ENCODE assay signal across 18 cellular contexts in the genomic region with DNA sequence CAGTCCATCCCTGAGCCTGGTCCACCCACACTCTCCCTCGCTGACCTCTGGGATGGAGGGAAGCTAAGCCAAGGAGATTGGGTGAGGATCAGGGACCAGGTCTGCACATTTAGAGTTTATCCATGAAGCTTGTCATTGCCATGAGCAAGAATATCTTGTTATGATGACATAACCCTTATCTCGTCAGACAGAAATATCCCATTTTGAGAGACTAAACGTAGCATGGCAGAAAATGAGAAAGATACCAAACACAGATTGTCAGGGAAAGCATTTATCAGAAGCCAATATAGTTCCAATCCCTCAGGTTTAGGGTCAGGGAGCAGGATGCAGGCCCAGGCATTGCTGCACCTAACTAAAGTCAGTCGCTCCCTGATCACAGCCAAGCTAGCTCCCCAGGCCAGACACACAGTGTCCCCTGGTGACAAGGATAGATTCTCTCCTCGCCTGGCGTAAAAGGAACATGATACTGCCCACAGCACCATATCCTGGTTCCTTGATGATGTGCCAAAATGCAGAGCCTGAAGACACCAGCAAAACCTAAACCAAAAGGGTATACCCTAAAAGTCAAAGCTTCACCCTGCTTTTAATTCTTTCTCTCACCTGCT.
A peak's percentile ranks its signal among the peaks of the same experiment; 100 is the strongest.
DNase-seq lines count a peak whose midpoint lies in the region; ATAC-seq and TF ChIP-seq lines count a peak whose summit lies in the region.
"Had no signal": no experiment of that assay in that cellular context is flagged by ENCODE, and none has a peak within 500 bp of the region (broad histone marks: within the 10 kb centered on the region; RNA-seq: fewer than 3 reads in every experiment).

No MANE protein-coding gene starts in this region.

- peak; percentile 39 for TF ChIP-seq CTCF in Loucy (conservative IDR thresholded peaks at IDR 0.05; ENCODE audit: low read length)
- peak; percentile 49 for TF ChIP-seq CTCF in neural cell (IDR thresholded peaks at IDR 0.05; ENCODE audit: poor library complexity, severe bottlenecking)

- H3K27ac ChIP-seq in neural cell (ENCODE audit: low read length): no peak overlapping the region
- H3K27ac ChIP-seq: HL-60 had no signal

- H3F3A ChIP-seq in Loucy (ENCODE audit: low read depth): no peaks in the 10 kb centered on the region
- no peaks in the 10 kb centered on the region for H3F3A ChIP-seq in neural cell (ENCODE audit: insufficient read depth, low read length, poor library complexity, severe bottlenecking)

- intact Hi-C loops in Right ventricle myocardium inferior (cut with DNase I): no loop called here

- no peak overlapping the region for H3K4me3 Mint-ChIP-seq in activated naive CD8-positive, alpha-beta T cell treated with anti-CD3 and anti-CD28 coated beads for 36 hours
- H3K4me3 Mint-ChIP-seq: activated naive CD4-positive, alpha-beta T cell treated with anti-CD3 and anti-CD28 coated beads, Interleukin-2, amount 50 U/mL, for 24 hours had no signal

- H3K36me3 ChIP-seq in Loucy (ENCODE audit: insufficient read depth, low read length) (no peaks in the 10 kb centered on the region), neural cell (ENCODE audit: insufficient read depth, low read length) (no peaks in the 10 kb centered on the region)

- H3K36me3 Mint-ChIP-seq in activated naive CD8-positive, alpha-beta T cell treated with anti-CD3 and anti-CD28 coated beads for 36 hours: no peaks in the 10 kb centered on the region
- H3K36me3 Mint-ChIP-seq: activated naive CD4-positive, alpha-beta T cell treated with anti-CD3 and anti-CD28 coated beads, Interleukin-2, amount 50 U/mL, for 24 hours had no signal

- no peak for TF ChIP-seq EP300 in neural cell (conservative IDR thresholded peaks at IDR 0.05; ENCODE audit: poor library complexity, severe bottlenecking)

- H3K27me3 ChIP-seq in Loucy (ENCODE audit: insufficient read depth, low read length, poor library complexity, severe bottlenecking) (no peaks in the 10 kb centered on the region), neural cell (ENCODE audit: insufficient read depth, low read depth, low read length) (no peaks in the 10 kb centered on the region)

- H3K9me3 ChIP-seq in Loucy (ENCODE audit: insufficient read depth, low read depth, low read length) (no peaks in the 10 kb centered on the region), neural cell (ENCODE audit: low read length) (peaks cover 9% of the 10 kb centered on the region)

- no peak overlapping the region for H3K4me3 ChIP-seq in Loucy (ENCODE audit: low read length, poor library complexity, severe bottlenecking)
- H3K4me3 ChIP-seq in neural cell (ENCODE audit: low read length): no peak overlapping the region

- no peaks in the 10 kb centered on the region for H3K4me1 Mint-ChIP-seq in activated naive CD8-positive, alpha-beta T cell treated with anti-CD3 and anti-CD28 coated beads for 36 hours
- H3K4me1 Mint-ChIP-seq: activated naive CD4-positive, alpha-beta T cell treated with anti-CD3 and anti-CD28 coated beads, Interleukin-2, amount 50 U/mL, for 24 hours had no signal

- H2AFZ ChIP-seq in Loucy (ENCODE audit: low read length) (no peak overlapping the region), neural cell (ENCODE audit: low read depth, low read length) (no peak overlapping the region)

- H3K4me1 ChIP-seq in Loucy (ENCODE audit: insufficient read depth, low read length, poor library complexity, severe bottlenecking): no peaks in the 10 kb centered on the region

- H4K20me1 ChIP-seq in Loucy (ENCODE audit: insufficient read depth, low read length, poor library complexity, severe bottlenecking) (no peaks in the 10 kb centered on the region), neural cell (ENCODE audit: insufficient read depth) (no peaks in the 10 kb centered on the region)

- peak overlapping the region; percentile 6 for H3K27ac Mint-ChIP-seq in activated naive CD8-positive, alpha-beta T cell treated with anti-CD3 and anti-CD28 coated beads for 36 hours
- H3K27ac Mint-ChIP-seq: activated naive CD4-positive, alpha-beta T cell treated with anti-CD3 and anti-CD28 coated beads, Interleukin-2, amount 50 U/mL, for 24 hours; progenitor cell of endocrine pancreas had no signal

- H3K79me2 ChIP-seq in Loucy (ENCODE audit: insufficient read depth, low read length) (no peaks in the 10 kb centered on the region), neural cell (replicated peaks; ENCODE audit: insufficient read depth, low read length) (no peaks in the 10 kb centered on the region)

- H3K4me2 ChIP-seq in Loucy (ENCODE audit: low read depth, low read length, poor library complexity, severe bottlenecking) (no peak overlapping the region), neural cell (ENCODE audit: low read length) (no peak overlapping the region)

- H3K9ac ChIP-seq in Loucy (ENCODE audit: low read depth, low read length, poor library complexity, severe bottlenecking): no peak overlapping the region
- H3K9ac ChIP-seq in neural cell (ENCODE audit: low read length): no peak overlapping the region

- H3K27me3 Mint-ChIP-seq in activated naive CD8-positive, alpha-beta T cell treated with anti-CD3 and anti-CD28 coated beads for 36 hours: no peaks in the 10 kb centered on the region
- H3K27me3 Mint-ChIP-seq: activated naive CD4-positive, alpha-beta T cell treated with anti-CD3 and anti-CD28 coated beads, Interleukin-2, amount 50 U/mL, for 24 hours; progenitor cell of endocrine pancreas had no signal

- H3K9me2 ChIP-seq in Loucy (replicated peaks; ENCODE audit: low read depth, low read length) (no peaks in the 10 kb centered on the region), neural cell (ENCODE audit: insufficient read depth, low read length) (no peaks in the 10 kb centered on the region)

- TF ChIP-seq RAD21 in neural cell (conservative IDR thresholded peaks at IDR 0.05): peak; percentile 62

- ATAC-seq in Right ventricle myocardium inferior: no peak
- ATAC-seq in HG02571 (IDR thresholded peaks at IDR 0.05; ENCODE audit: unreplicated experiment): no peak

- DNase-seq in NCI-H345 (lab: John Stamatoyannopoulos, UW) (peak; percentile 11), NCI-H345 treated with DMSO at 0.1 percent for 48 hours (lab: John Stamatoyannopoulos, UW; ENCODE audit: unreplicated experiment) (no peak), Right ventricle myocardium inferior (ENCODE audit: missing footprints) (no peak), SKM-1 treated with dmso at 0.1 percent for 144 hours (lab: John Stamatoyannopoulos, UW; ENCODE audit: unreplicated experiment) (no peak)
- DNase-seq in activated naive CD8-positive, alpha-beta T cell treated with anti-CD3 and anti-CD28 coated beads for 36 hours: no peak
- DNase-seq: activated CD4-positive, CD25-positive, alpha-beta regulatory T cell; activated CD8-positive, alpha-beta memory T cell treated with anti-CD3 and anti-CD28 coated beads, Interleukin-2, amount 50 U/mL, for 4 hours; AML-193; cerebellar nuclear complex; NCI-H1930; stimulated activated CD4-positive, alpha-beta T cell treated with anti-CD3 and anti-CD28 coated beads, Interleukin-12 subunit alpha, Interleukin-12 subunit beta, amount 100 ng/mL, for 4 hours; SW 1271 had no signal

- H3K9me3 Mint-ChIP-seq in activated naive CD8-positive, alpha-beta T cell treated with anti-CD3 and anti-CD28 coated beads for 36 hours: no peaks in the 10 kb centered on the region
- H3K9me3 Mint-ChIP-seq: activated naive CD4-positive, alpha-beta T cell treated with anti-CD3 and anti-CD28 coated beads, Interleukin-2, amount 50 U/mL, for 24 hours had no signal

TF ChIP-seq in neural cell, 6 proteins besides CTCF, POLR2A, EP300 and RAD21:
- TF ChIP-seq EZH2 (IDR thresholded peaks at IDR 0.05; ENCODE audit: borderline replicate concordance, insufficient read depth, low read length, poor library complexity, severe bottlenecking) (no peak), TAF1 (IDR thresholded peaks at IDR 0.05; ENCODE audit: low read depth) (no peak), SMC3 (conservative IDR thresholded peaks at IDR 0.05; ENCODE audit: poor library complexity) (peak; percentile 62), MXI1 (conservative IDR thresholded peaks at IDR 0.05; ENCODE audit: poor library complexity, severe bottlenecking) (no peak), POLR2AphosphoS5 (IDR thresholded peaks at IDR 0.05) (no peak)
- TF ChIP-seq, protein P1, sequence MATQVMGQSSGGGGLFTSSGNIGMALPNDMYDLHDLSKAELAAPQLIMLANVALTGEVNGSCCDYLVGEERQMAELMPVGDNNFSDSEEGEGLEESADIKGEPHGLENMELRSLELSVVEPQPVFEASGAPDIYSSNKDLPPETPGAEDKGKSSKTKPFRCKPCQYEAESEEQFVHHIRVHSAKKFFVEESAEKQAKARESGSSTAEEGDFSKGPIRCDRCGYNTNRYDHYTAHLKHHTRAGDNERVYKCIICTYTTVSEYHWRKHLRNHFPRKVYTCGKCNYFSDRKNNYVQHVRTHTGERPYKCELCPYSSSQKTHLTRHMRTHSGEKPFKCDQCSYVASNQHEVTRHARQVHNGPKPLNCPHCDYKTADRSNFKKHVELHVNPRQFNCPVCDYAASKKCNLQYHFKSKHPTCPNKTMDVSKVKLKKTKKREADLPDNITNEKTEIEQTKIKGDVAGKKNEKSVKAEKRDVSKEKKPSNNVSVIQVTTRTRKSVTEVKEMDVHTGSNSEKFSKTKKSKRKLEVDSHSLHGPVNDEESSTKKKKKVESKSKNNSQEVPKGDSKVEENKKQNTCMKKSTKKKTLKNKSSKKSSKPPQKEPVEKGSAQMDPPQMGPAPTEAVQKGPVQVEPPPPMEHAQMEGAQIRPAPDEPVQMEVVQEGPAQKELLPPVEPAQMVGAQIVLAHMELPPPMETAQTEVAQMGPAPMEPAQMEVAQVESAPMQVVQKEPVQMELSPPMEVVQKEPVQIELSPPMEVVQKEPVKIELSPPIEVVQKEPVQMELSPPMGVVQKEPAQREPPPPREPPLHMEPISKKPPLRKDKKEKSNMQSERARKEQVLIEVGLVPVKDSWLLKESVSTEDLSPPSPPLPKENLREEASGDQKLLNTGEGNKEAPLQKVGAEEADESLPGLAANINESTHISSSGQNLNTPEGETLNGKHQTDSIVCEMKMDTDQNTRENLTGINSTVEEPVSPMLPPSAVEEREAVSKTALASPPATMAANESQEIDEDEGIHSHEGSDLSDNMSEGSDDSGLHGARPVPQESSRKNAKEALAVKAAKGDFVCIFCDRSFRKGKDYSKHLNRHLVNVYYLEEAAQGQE (IDR thresholded peaks at IDR 0.05; ENCODE audit: borderline replicate concordance): no peak
TF ChIP-seq in neural cell: peak in this region for 1.
